ENCODE assay signal across 10 cellular contexts in genomic region chr3:1087066-1087555, GRCh38. TPM values are rescaled to one million over a fixed set of nuclear protein-coding genes. Genes with fewer than 3 reads are reported as not detected.
DNase-seq lines count a peak whose midpoint lies in the region; ATAC-seq and TF ChIP-seq lines count a peak whose summit lies in the region.
"Had no signal": no experiment of that assay in that cellular context is flagged by ENCODE, and none has a peak within 500 bp of the region (broad histone marks: within the 10 kb centered on the region; RNA-seq: fewer than 3 reads in every experiment).

No MANE protein-coding gene starts in this region.

- no peaks in the 10 kb centered on the region for H3K27me3 ChIP-seq in Loucy (ENCODE audit: insufficient read depth, low read length, poor library complexity, severe bottlenecking)
- no peaks in the 10 kb centered on the region for H3K27me3 ChIP-seq in lung (ENCODE audit: control insufficient read depth, insufficient read depth)

- H3K4me3 ChIP-seq in Loucy (ENCODE audit: low read length, poor library complexity, severe bottlenecking) (no peak overlapping the region), lung (no peak overlapping the region)

- no peaks in the 10 kb centered on the region for H3K9me3 ChIP-seq in Loucy (ENCODE audit: insufficient read depth, low read depth, low read length)
- H3K9me3 ChIP-seq in lung (ENCODE audit: control insufficient read depth in 2 of 2, insufficient read depth in 1 of 2, low read length in 1 of 2) = no peaks in the 10 kb centered on the region
- H3K9me3 ChIP-seq: Caco-2 had no signal

- no peaks in the 10 kb centered on the region for H4K20me1 ChIP-seq in Loucy (ENCODE audit: insufficient read depth, low read length, poor library complexity, severe bottlenecking)

- DNase-seq in brain pericyte (ENCODE audit: low read depth, low spot score) (peak; percentile 56), lung (ENCODE audit: low spot score) (peak; percentile 81), AML-193 (lab: John Stamatoyannopoulos, UW) (no peak)
- DNase-seq: left colon had no signal

- no peaks in the 10 kb centered on the region for H3K79me2 ChIP-seq in Loucy (ENCODE audit: insufficient read depth, low read length)

- H3K27ac ChIP-seq in 22Rv1 (no peak overlapping the region), lung (ENCODE audit: low read depth in 1 of 2, low read length in 1 of 2) (no peak overlapping the region)

- no peak overlapping the region for H3K4me2 ChIP-seq in Loucy (ENCODE audit: low read depth, low read length, poor library complexity, severe bottlenecking)

- peak; percentile 60 for ATAC-seq in lung (ENCODE audit: insufficient read depth, low FRiP score)
- no peak for ATAC-seq in GM18858 (IDR thresholded peaks at IDR 0.05; ENCODE audit: unreplicated experiment)
- no peak for ATAC-seq in HG02798 (IDR thresholded peaks at IDR 0.05; ENCODE audit: poor library complexity, unreplicated experiment)
- ATAC-seq in HG03159 (IDR thresholded peaks at IDR 0.05; ENCODE audit: unreplicated experiment) = no peak
- ATAC-seq: left colon had no signal

- H2AFZ ChIP-seq in Loucy (ENCODE audit: low read length) = no peak overlapping the region

- H3K9ac ChIP-seq in Loucy (ENCODE audit: low read depth, low read length, poor library complexity, severe bottlenecking) = no peak overlapping the region

- no peaks in the 10 kb centered on the region for H3K4me1 ChIP-seq in Loucy (ENCODE audit: insufficient read depth, low read length, poor library complexity, severe bottlenecking)
- no peaks in the 10 kb centered on the region for H3K4me1 ChIP-seq in lung (ENCODE audit: control insufficient read depth in 2 of 2, insufficient read depth in 2 of 2, low read length in 2 of 2)
- H3K4me1 ChIP-seq: Caco-2 had no signal

- no peaks in the 10 kb centered on the region for H3F3A ChIP-seq in Loucy (ENCODE audit: low read depth)

- WGBS in lung, 2 donors = 35 to 54% methylated on average over 3 of the region's 3 CpGs

- no peaks in the 10 kb centered on the region for H3K9me2 ChIP-seq in Loucy (replicated peaks; ENCODE audit: low read depth, low read length)

- no peaks in the 10 kb centered on the region for H3K36me3 ChIP-seq in Loucy (ENCODE audit: insufficient read depth, low read length)
- H3K36me3 ChIP-seq in lung (ENCODE audit: control insufficient read depth in 2 of 2, insufficient read depth in 2 of 2, low read length in 2 of 2) = no peaks in the 10 kb centered on the region

- TF ChIP-seq CTCF in 22Rv1 (IDR thresholded peaks at IDR 0.05) (peak; percentile 41), Loucy (conservative IDR thresholded peaks at IDR 0.05; ENCODE audit: low read length) (peak; percentile 36; the same call in 1 of the 2 replicates), lung (IDR thresholded peaks at IDR 0.05; ENCODE audit: control extremely low read depth, extremely low read depth) (no peak)

RNA-seq across cellular contexts. Expression of gene CNTN6, which starts 5.7 kb away (rescaled TPM):
- total RNA-seq in lung = 10 to 100 TPM in 1 of 2 donors, 1 to 10 TPM in 1; 3.1 to 22.7 TPM
- 1 to 10 TPM; 3.3 to 3.7 TPM for polyA plus RNA-seq in lung
- total RNA-seq: Caco-2 had no signal

Comparison
In these comparisons a context has a peak if more than half of its experiments do, and no peak if none do; other contexts are left out.
1. DNase-seq: peak in brain pericyte (single experiment) and lung (single experiment); none in AML-193 (0 of 2).